In the genomic region with DNA sequence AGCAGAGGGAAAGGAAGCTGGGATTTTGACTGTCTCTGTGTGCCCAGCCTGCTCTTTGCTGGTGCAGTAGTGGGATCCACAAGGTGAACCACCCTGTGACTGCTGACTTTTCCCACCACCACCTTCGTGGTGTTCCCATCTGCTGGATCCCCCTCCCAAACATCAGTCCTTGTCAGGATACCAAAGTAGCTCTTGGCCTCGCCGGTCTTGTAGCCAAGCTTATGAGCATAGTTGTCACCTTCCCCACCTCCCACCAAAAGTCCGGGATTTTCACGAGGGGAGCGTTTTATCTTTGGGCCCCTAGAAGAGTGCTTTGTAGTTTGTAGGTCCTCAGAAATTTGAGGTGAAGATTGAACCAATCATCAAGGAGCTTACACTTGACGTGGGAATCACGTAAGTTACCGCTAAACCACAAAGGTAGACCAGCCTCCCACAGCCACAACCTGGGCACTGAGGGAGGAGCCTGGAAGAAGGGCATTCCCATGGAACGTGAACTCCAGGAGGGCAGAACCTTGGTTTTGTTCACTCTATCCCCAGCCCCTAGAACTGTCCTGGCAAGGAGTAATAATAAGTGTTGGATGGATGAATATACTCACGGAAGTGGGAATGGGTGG, we compare ENCODE assay signal across 8 cellular contexts. TPM values are rescaled to one million over a fixed set of nuclear protein-coding genes. Genes with fewer than 3 reads are reported as not detected.
DNase-seq lines count a peak whose midpoint lies in the region; ATAC-seq and TF ChIP-seq lines count a peak whose summit lies in the region.

No MANE protein-coding gene starts in this region.

- no peak for ATAC-seq in natural killer cell
- no peak for ATAC-seq in esophagus mucosa
- no peak for ATAC-seq in HG02870 (IDR thresholded peaks at IDR 0.05; ENCODE audit: unreplicated experiment)
- ATAC-seq in GM21786 (IDR thresholded peaks at IDR 0.05; ENCODE audit: unreplicated experiment), result no peak

- H3K36me3 Mint-ChIP-seq in natural killer cell, result no peaks in the 10 kb centered on the region

- H3K9ac ChIP-seq in BLaER1 treated with 17β-estradiol and CSF1 and Interleukin-3, amounts not matched to agents 10 nM and 100 nM, result peak overlapping the region; percentile 86 to 98 (median 92); a peak in 21 of 22 replicates

- intact Hi-C loops in natural killer cell (cut with micrococcal nuclease), result loop anchor here (2.0 to 5.0 kb wide), 2 partner anchors 17 to 1053 kb away; partner anchors contain the start of gene MAPKAPK3

- peak overlapping the region; percentile 71 to 94 (median 82) for H3K4me3 ChIP-seq in BLaER1 treated with 17β-estradiol and CSF1 and Interleukin-3, amounts not matched to agents 10 nM and 100 nM
- H3K4me3 ChIP-seq in Jurkat, Clone E6-1 (ENCODE audit: low read length), result peak overlapping the region; percentile 84
- peak overlapping the region; percentile 79 for H3K4me3 ChIP-seq in brain microvascular endothelial cell (ENCODE audit: low read depth, low read length)

- peak overlapping the region; percentile 87 to 98 for H3K27ac Mint-ChIP-seq in natural killer cell

- peaks cover 46 to 86% (median 72%) of the 10 kb centered on the region in 10 experiments for H3K4me1 ChIP-seq in BLaER1 treated with 17β-estradiol and CSF1 and Interleukin-3, amounts not matched to agents 10 nM and 100 nM

- H4K20me1 ChIP-seq in BLaER1 treated with 17β-estradiol and CSF1 and Interleukin-3, amounts not matched to agents 10 nM and 100 nM, result peaks cover 0 to 21% (median 0%) of the 10 kb centered on the region in 11 experiments; a peak in 2 of 22 replicates

- peaks cover 48 to 53% of the 10 kb centered on the region in 2 donors for H3K4me1 Mint-ChIP-seq in natural killer cell

- H3K9me3 Mint-ChIP-seq in natural killer cell, result no peaks in the 10 kb centered on the region

- H3K4me3 Mint-ChIP-seq in natural killer cell, result peak overlapping the region; percentile 92

- no peaks in the 10 kb centered on the region for H3K9me3 ChIP-seq in BLaER1 treated with 17β-estradiol and CSF1 and Interleukin-3, amounts not matched to agents 10 nM and 100 nM (replicated peaks in 1 of 11)

- peak overlapping the region; percentile 84 to 99 (median 97) for H3K4me2 ChIP-seq in BLaER1 treated with 17β-estradiol and CSF1 and Interleukin-3, amounts not matched to agents 10 nM and 100 nM

- no peaks in the 10 kb centered on the region for H3K27me3 ChIP-seq in BLaER1 treated with 17β-estradiol and CSF1 and Interleukin-3, amounts not matched to agents 10 nM and 100 nM
- H3K27me3 ChIP-seq in brain microvascular endothelial cell (replicated peaks), result no peaks in the 10 kb centered on the region

- no peak for TF ChIP-seq CTCF in brain microvascular endothelial cell (IDR thresholded peaks at IDR 0.05; ENCODE audit: low read depth, low read length, missing control alignments)
- TF ChIP-seq CTCF in natural killer cell (IDR thresholded peaks at IDR 0.05), result no peak

- H3K36me3 ChIP-seq in BLaER1 treated with 17β-estradiol and CSF1 and Interleukin-3, amounts not matched to agents 10 nM and 100 nM, result peaks cover 5 to 43% (median 20%) of the 10 kb centered on the region in 11 experiments; a peak in 20 of 22 replicates
- H3K36me3 ChIP-seq in brain microvascular endothelial cell (replicated peaks), result no peaks in the 10 kb centered on the region

- H3K27ac ChIP-seq in BLaER1 treated with 17β-estradiol and CSF1 and Interleukin-3, amounts not matched to agents 10 nM and 100 nM, result peak overlapping the region in 10 of 11 experiments; percentile 34 to 98 (median 93); a peak in 20 of 22 replicates
- no peak overlapping the region for H3K27ac ChIP-seq in brain microvascular endothelial cell

- DNase-seq in Jurkat, Clone E6-1 (ENCODE audit: low read depth, low spot score), result no peak
- DNase-seq in brain microvascular endothelial cell, result no peak
- DNase-seq in natural killer cell, result no peak
- no peak for DNase-seq in NCI-H146 treated with DMSO at 0.1 percent for 48 hours (lab: John Stamatoyannopoulos, UW; ENCODE audit: unreplicated experiment)

- no peaks in the 10 kb centered on the region for H3K27me3 Mint-ChIP-seq in natural killer cell (ENCODE audit: low read depth in 2 of 2)

- in situ Hi-C loops in brain microvascular endothelial cell (cut with HindIII; ENCODE audit: low pct_ligation_motif_present, low sequenced_read_pairs), result no loop called here

RNA-seq across cellular contexts. Expression of gene TEX264, which starts 0.9 kb away (rescaled TPM):
- polyA plus RNA-seq in Jurkat, Clone E6-1 (2012; ENCODE audit: insufficient read depth, insufficient read length), result 54.7 TPM
- total RNA-seq in natural killer cell (10 to 100 TPM; 41.1 to 46.8 (median 45.4) TPM), esophagus mucosa (32.8 TPM)

RNA-seq across cellular contexts. Expression of gene GRM2, which starts 36.7 kb away (rescaled TPM):
- polyA plus RNA-seq in Jurkat, Clone E6-1 (2012; ENCODE audit: insufficient read depth, insufficient read length), result not detected
- 1 to 10 TPM; 5.6 to 8.0 (median 7.4) TPM for total RNA-seq in natural killer cell
- total RNA-seq in esophagus mucosa, result 0.08 TPM
